ENCODE assay signal across 18 cellular contexts in genomic region chr7:50261593-50261992, GRCh38. TPM values are rescaled to one million over a fixed set of nuclear protein-coding genes. Genes with fewer than 3 reads are reported as not detected.
DNase-seq lines count a peak whose midpoint lies in the region; ATAC-seq and TF ChIP-seq lines count a peak whose summit lies in the region.
"Had no signal": no experiment of that assay in that cellular context is flagged by ENCODE, and none has a peak within 500 bp of the region (broad histone marks: within the 10 kb centered on the region; RNA-seq: fewer than 3 reads in every experiment).

No MANE protein-coding gene starts in this region.

- H3K27ac Mint-ChIP-seq in activated naive CD8-positive, alpha-beta T cell treated with anti-CD3 and anti-CD28 coated beads, Interleukin-2, amount 10 ng/mL, durations not matched to agents 7 days and 5 days: peak overlapping the region; percentile 93

- no peak overlapping the region for H3K4me2 ChIP-seq in DND-41 (ENCODE audit: insufficient read depth, low read length)

- peaks cover 55% of the 10 kb centered on the region for H3K4me1 ChIP-seq in DND-41 (ENCODE audit: insufficient read depth, low read length)
- H3K4me1 ChIP-seq in Peyer's patch: peaks cover 0 to 26% (median 5%) of the 10 kb centered on the region in 4 donors
- no peaks in the 10 kb centered on the region for H3K4me1 ChIP-seq in uterus
- H3K4me1 ChIP-seq in prostate gland (replicated peaks): no peaks in the 10 kb centered on the region
- H3K4me1 ChIP-seq: BE2C had no signal

- WGBS in prostate gland: 69% methylated on average over 1 of the region's 1 CpG

- intact Hi-C loops in uterus (cut with DNase I; ENCODE audit: low total_unique reads): no loop called here
- intact Hi-C loops in prostate gland (cut with DNase I): no loop called here

- no peak for TF ChIP-seq CTCF in DND-41 (IDR thresholded peaks at IDR 0.05; ENCODE audit: borderline replicate concordance, extremely low read depth, low read length, poor library complexity, severe bottlenecking)
- TF ChIP-seq CTCF in Peyer's patch (IDR thresholded peaks at IDR 0.05): no peak
- no peak for TF ChIP-seq CTCF in uterus (IDR thresholded peaks at IDR 0.05)
- TF ChIP-seq CTCF in prostate gland (IDR thresholded peaks at IDR 0.05): no peak

- no peaks in the 10 kb centered on the region for H3K9me3 ChIP-seq in DND-41 (ENCODE audit: insufficient read depth, low read length, severe bottlenecking)
- H3K9me3 ChIP-seq in Peyer's patch: no peaks in the 10 kb centered on the region
- H3K9me3 ChIP-seq in uterus: no peaks in the 10 kb centered on the region
- no peaks in the 10 kb centered on the region for H3K9me3 ChIP-seq in prostate gland
- H3K9me3 ChIP-seq: BE2C, thoracic aorta had no signal

- peaks cover 68% of the 10 kb centered on the region for H3K4me1 Mint-ChIP-seq in activated naive CD8-positive, alpha-beta T cell treated with anti-CD3 and anti-CD28 coated beads, Interleukin-2, amount 10 ng/mL, durations not matched to agents 7 days and 5 days

- no peaks in the 10 kb centered on the region for H3K36me3 ChIP-seq in DND-41 (ENCODE audit: insufficient read depth, low read length)
- no peaks in the 10 kb centered on the region for H3K36me3 ChIP-seq in Peyer's patch
- no peaks in the 10 kb centered on the region for H3K36me3 ChIP-seq in uterus
- H3K36me3 ChIP-seq in prostate gland: no peaks in the 10 kb centered on the region
- H3K36me3 ChIP-seq: BE2C, thoracic aorta had no signal

- no peak for ATAC-seq in DND-41 (ENCODE audit: insufficient read depth, low read depth)
- ATAC-seq in activated naive CD8-positive, alpha-beta T cell treated with anti-CD3 and anti-CD28 coated beads, Interleukin-2, amount 10 ng/mL, durations not matched to agents 7 days and 5 days (ENCODE audit: low read depth): no peak
- ATAC-seq: sciatic nerve had no signal

- H3K27me3 ChIP-seq in DND-41 (ENCODE audit: insufficient read depth, low read length, poor library complexity) (no peaks in the 10 kb centered on the region), Peyer's patch (no peaks in the 10 kb centered on the region), uterus (no peaks in the 10 kb centered on the region), prostate gland (replicated peaks; ENCODE audit: insufficient read depth) (no peaks in the 10 kb centered on the region)

- peaks cover 12% of the 10 kb centered on the region for H3K36me3 Mint-ChIP-seq in activated naive CD8-positive, alpha-beta T cell treated with anti-CD3 and anti-CD28 coated beads, Interleukin-2, amount 10 ng/mL, durations not matched to agents 7 days and 5 days

- H3K4me3 Mint-ChIP-seq in activated naive CD8-positive, alpha-beta T cell treated with anti-CD3 and anti-CD28 coated beads, Interleukin-2, amount 10 ng/mL, durations not matched to agents 7 days and 5 days: peak overlapping the region; percentile 65

- H3K9me3 Mint-ChIP-seq in activated naive CD8-positive, alpha-beta T cell treated with anti-CD3 and anti-CD28 coated beads, Interleukin-2, amount 10 ng/mL, durations not matched to agents 7 days and 5 days: no peaks in the 10 kb centered on the region

- no peak for DNase-seq in DND-41
- no peak for DNase-seq in Peyer's patch
- DNase-seq in activated naive CD8-positive, alpha-beta T cell treated with anti-CD3 and anti-CD28 coated beads, Interleukin-2, amount 10 ng/mL, durations not matched to agents 7 days and 5 days: no peak
- peak; percentile 51 for DNase-seq in stimulated activated CD8-positive, alpha-beta memory T cell treated with anti-CD3 and anti-CD28 coated beads, Interleukin-4, amount 100 ng/mL, for 48 hours
- DNase-seq in uterus: no peak
- no peak for DNase-seq in NK-92 treated with Interleukin-12 subunit alpha and Interleukin-12 subunit beta, amount 100 ng/mL, for 24 hours (lab: John Stamatoyannopoulos, UW)
- no peak for DNase-seq in prostate gland (ENCODE audit: low spot score)
- DNase-seq: aorta; BE2C; GOT3; MM.1S; NCI-H187; NCI-H345; nucleus accumbens; Right ventricle myocardium superior; stimulated activated CD4-positive, alpha-beta T cell treated with anti-CD3 and anti-CD28 coated beads, Interleukin-1b, Interleukin-23, amount 100 ng/mL, for 48 hours had no signal

- no peaks in the 10 kb centered on the region for H4K20me1 ChIP-seq in DND-41 (ENCODE audit: insufficient read depth, low read length)

- H3K27me3 Mint-ChIP-seq in activated naive CD8-positive, alpha-beta T cell treated with anti-CD3 and anti-CD28 coated beads, Interleukin-2, amount 10 ng/mL, durations not matched to agents 7 days and 5 days: no peaks in the 10 kb centered on the region

- H3K4me3 ChIP-seq in DND-41 (ENCODE audit: low read depth in 1 of 2, low read length in 2 of 2): no peak overlapping the region
- H3K4me3 ChIP-seq in Peyer's patch: no peak overlapping the region
- no peak overlapping the region for H3K4me3 ChIP-seq in uterus
- H3K4me3 ChIP-seq in prostate gland: no peak overlapping the region
- H3K4me3 ChIP-seq: thoracic aorta had no signal

- H3K79me2 ChIP-seq in DND-41 (ENCODE audit: insufficient read depth, low read length): no peaks in the 10 kb centered on the region

- peak overlapping the region; percentile 66 for H2AFZ ChIP-seq in DND-41 (ENCODE audit: low read depth, low read length)

- TF ChIP-seq POLR2A in Peyer's patch (IDR thresholded peaks at IDR 0.05) (no peak), uterus (IDR thresholded peaks at IDR 0.05) (no peak), prostate gland (IDR thresholded peaks at IDR 0.05) (no peak)

- H3K27ac ChIP-seq in DND-41 (ENCODE audit: low read length) (peak overlapping the region; percentile 57), Peyer's patch (peak overlapping the region; percentile 57 to 74 (median 64)), uterus (no peak overlapping the region), prostate gland (no peak overlapping the region)
- H3K27ac ChIP-seq: thoracic aorta had no signal

- POLR2A ChIA-PET in activated naive CD8-positive, alpha-beta T cell treated with anti-CD3 and anti-CD28 coated beads, Interleukin-2, amount 10 ng/mL, durations not matched to agents 7 days and 5 days (lab: Charles Lee): interaction anchor here (1.0 to 10.6 kb wide), 4 partner anchors 10 to 54 kb away, joined by 3 to 272 read pairs (median 4); partner anchors contain the start of gene IKZF1

- no peak overlapping the region for H3K9ac ChIP-seq in DND-41 (ENCODE audit: low read depth, low read length)

RNA-seq across cellular contexts. Expression of gene IKZF1, which starts 42.9 kb away (rescaled TPM):
- total RNA-seq in Peyer's patch (100 to 1,000 TPM in 1 of 4 donors, 10 to 100 TPM in 3; 25.3 to 108 (median 31.7) TPM), uterus (100 to 1,000 TPM in 1 of 4 donors, 10 to 100 TPM in 1, 1 to 10 TPM in 2; 7.0 to 828 (median 12.8) TPM), prostate gland (1 to 10 TPM; 2.7 to 7.7 TPM)
- total RNA-seq in activated naive CD8-positive, alpha-beta T cell treated with anti-CD3 and anti-CD28 coated beads, Interleukin-2, amount 10 ng/mL, durations not matched to agents 7 days and 5 days: 100 to 1,000 TPM; 383 to 410 TPM

Comparison
In these comparisons a context has a peak if more than half of its experiments do, and no peak if none do; other contexts are left out.
1. H3K27ac ChIP-seq: peak in DND-41 (single experiment) and Peyer's patch (4 of 4); none in uterus (0 of 2) and prostate gland (0 of 2).